ENCODE assay signal across 11 cellular contexts in genomic region chr6:43809417-43810305, GRCh38. TPM values are rescaled to one million over a fixed set of nuclear protein-coding genes. Genes with fewer than 3 reads are reported as not detected.
DNase-seq lines count a peak whose midpoint lies in the region; ATAC-seq and TF ChIP-seq lines count a peak whose summit lies in the region.
"Had no signal": no experiment of that assay in that cellular context is flagged by ENCODE, and none has a peak within 500 bp of the region (broad histone marks: within the 10 kb centered on the region; RNA-seq: fewer than 3 reads in every experiment).

No MANE protein-coding gene starts in this region.

- no peak overlapping the region for H3K27ac ChIP-seq in left lung
- H3K27ac ChIP-seq: right atrium auricular region had no signal

- no peaks in the 10 kb centered on the region for H3K9me3 ChIP-seq in left lung
- H3K9me3 ChIP-seq: right atrium auricular region had no signal

- H3K27me3 ChIP-seq in left lung, result no peaks in the 10 kb centered on the region
- H3K27me3 ChIP-seq: right atrium auricular region had no signal

- H3K4me1 ChIP-seq in left lung, result peaks cover 0 to 25% of the 10 kb centered on the region in 2 donors

- ATAC-seq in left lung (peak; percentile 50), left colon (no peak), sciatic nerve (no peak)

- no peak overlapping the region for H3K4me3 ChIP-seq in astrocyte of the cerebellum (ENCODE audit: low read depth, low read length)
- no peak overlapping the region for H3K4me3 ChIP-seq in left lung
- H3K4me3 ChIP-seq: right atrium auricular region had no signal

- intact Hi-C loops in left lung (cut with DNase I) (no loop called here), left colon (cut with DNase I, micrococcal nuclease) (no loop called here), sciatic nerve (cut with DNase I) (no loop called here)

- H3K36me3 ChIP-seq in left lung, result no peaks in the 10 kb centered on the region
- H3K36me3 ChIP-seq: right atrium auricular region had no signal

- in situ Hi-C loops in astrocyte of the cerebellum (cut with HindIII; ENCODE audit: low sequenced_read_pairs), result no loop called here

- DNase-seq in EH (ENCODE audit: low read depth), result peak; percentile 72
- peak; percentile 47 for DNase-seq in NCI-H2029 treated with DMSO at 0.1 percent for 48 hours (lab: John Stamatoyannopoulos, UW)
- peak; percentile 29 for DNase-seq in astrocyte of the cerebellum (ENCODE audit: low read depth)
- no peak for DNase-seq in left lung
- DNase-seq in CD1c-positive myeloid dendritic cell (ENCODE audit: extremely low spot score), result no peak
- no peak for DNase-seq in left colon
- no peak for DNase-seq in SKM-1 (lab: John Stamatoyannopoulos, UW; ENCODE audit: unreplicated experiment)
- DNase-seq in sciatic nerve (ENCODE audit: low spot score), result no peak
- DNase-seq: activated CD4-positive, alpha-beta T cell treated with anti-CD3 and anti-CD28 coated beads for 4 hours; activated naive CD8-positive, alpha-beta T cell treated with anti-CD3 and anti-CD28 coated beads for 36 hours had no signal

- TF ChIP-seq CTCF in astrocyte of the cerebellum (IDR thresholded peaks at IDR 0.05; ENCODE audit: low read depth, low read length, missing control alignments), result no peak
- TF ChIP-seq CTCF in left lung (IDR thresholded peaks at IDR 0.05), result no peak

RNA-seq across cellular contexts. Expression of gene VEGFA, which starts 39.6 kb away (rescaled TPM):
- total RNA-seq in left lung, result 100 to 1,000 TPM; 147 to 154 TPM
- 100 to 1,000 TPM; 107 to 110 TPM for total RNA-seq in left colon
- 155 TPM for total RNA-seq in sciatic nerve

Comparison
In these comparisons a context has a peak if more than half of its experiments do, and no peak if none do; other contexts are left out.
1. DNase-seq: peak in EH (single experiment), NCI-H2029 treated with DMSO at 0.1 percent for 48 hours (single experiment) and astrocyte of the cerebellum (single experiment); none in left lung (0 of 2), CD1c-positive myeloid dendritic cell (single experiment), left colon (0 of 2), SKM-1 (single experiment) and sciatic nerve (single experiment).